ENCODE assay signal across 7 cellular contexts in the genomic region with DNA sequence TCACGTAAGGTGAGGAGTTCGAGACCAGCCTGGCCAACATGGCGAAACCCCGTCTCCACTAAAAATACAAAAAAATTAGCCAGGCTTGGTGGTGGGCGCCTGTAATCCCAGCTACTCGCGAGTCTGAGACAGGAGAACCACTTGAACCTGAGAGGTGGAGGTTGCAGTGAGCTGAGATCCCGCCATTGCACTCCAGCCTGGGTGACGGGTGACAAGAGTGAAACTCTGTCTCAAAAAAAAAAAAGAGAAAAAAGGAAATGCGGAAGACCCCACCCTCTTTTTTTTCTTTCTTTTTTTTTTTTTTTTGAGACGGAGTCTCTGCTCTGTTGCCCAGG. TPM values are rescaled to one million over a fixed set of nuclear protein-coding genes. Genes with fewer than 3 reads are reported as not detected.
DNase-seq lines count a peak whose midpoint lies in the region; ATAC-seq and TF ChIP-seq lines count a peak whose summit lies in the region.
"Not testable (repeated sequence)": the region's sequence is repeated elsewhere in the genome, so short reads cannot be mapped to it uniquely, and the experiment has no call there.

No MANE protein-coding gene starts in this region.

- 74% methylated on average over 11 of the region's 11 CpGs for WGBS in right cardiac atrium

- H3K27ac ChIP-seq in GM23338 (ENCODE audit: low read depth), result peak overlapping the region; percentile 80; the same call in 1 of the 2 replicates
- peak overlapping the region; percentile 85 for H3K27ac ChIP-seq in right cardiac atrium (ENCODE audit: low read length)
- peak overlapping the region; percentile 92 for H3K27ac ChIP-seq in skeletal muscle tissue (ENCODE audit: low read depth, low read length)

- peaks cover 15% of the 10 kb centered on the region for H3K27me3 Mint-ChIP-seq in GM23338 (ENCODE audit: insufficient read depth, low read depth, poor library complexity)
- not testable (repeated sequence) for H3K27me3 Mint-ChIP-seq in activated T-cell treated with anti-CD3 and anti-CD28 coated beads, Interleukin-2, amount 50 U/mL, for 4 hours (ENCODE audit: low read depth); chondrocyte (ENCODE audit: low read depth); naive B cell

- H3K4me1 ChIP-seq in GM23338 (ENCODE audit: insufficient read depth); right cardiac atrium (ENCODE audit: control insufficient read depth, insufficient read depth, low read length): not testable (repeated sequence)
- peaks cover 10 to 15% (median 13%) of the 10 kb centered on the region in 3 donors for H3K4me1 ChIP-seq in skeletal muscle tissue (ENCODE audit: control insufficient read depth in 3 of 3, insufficient read depth in 3 of 3, low read length in 3 of 3)

- peaks cover 14% of the 10 kb centered on the region; the same call in 1 of the 2 replicates for H3F3A ChIP-seq in GM23338 (replicated peaks; ENCODE audit: low read depth)

- intact Hi-C loops in right cardiac atrium (cut with DNase I), result not testable (repeated sequence)

- not testable (repeated sequence) for H3K27ac Mint-ChIP-seq in GM23338; chondrocyte (ENCODE audit: unreplicated experiment)
- H3K27ac Mint-ChIP-seq in naive B cell, result peak overlapping the region in 4 of 6 donors; percentile 62 to 97 (median 92)

- peaks cover 30% of the 10 kb centered on the region for H3K79me2 ChIP-seq in GM23338 (replicated peaks; ENCODE audit: insufficient read depth)

- peak overlapping the region in 2 of 3 donors; percentile 89 to 96 for H3K9ac ChIP-seq in skeletal muscle tissue (ENCODE audit: low read depth in 1 of 3, low read length in 3 of 3)

- not testable (repeated sequence) for H3K9me2 ChIP-seq in GM23338 (ENCODE audit: insufficient read depth)

- H3K27me3 ChIP-seq in GM23338 (ENCODE audit: insufficient read depth), result peaks cover 11% of the 10 kb centered on the region
- H3K27me3 ChIP-seq in right cardiac atrium (ENCODE audit: control insufficient read depth, insufficient read depth); skeletal muscle tissue (ENCODE audit: control insufficient read depth in 3 of 3, insufficient read depth in 3 of 3, low read length in 3 of 3): not testable (repeated sequence)

- H4K20me1 ChIP-seq in GM23338 (replicated peaks; ENCODE audit: insufficient read depth), result peaks cover 10% of the 10 kb centered on the region

- H2AFZ ChIP-seq in GM23338, result peak overlapping the region; percentile 95

- peak overlapping the region; percentile 88 for H3K4me3 Mint-ChIP-seq in GM23338
- H3K4me3 Mint-ChIP-seq in activated T-cell treated with anti-CD3 and anti-CD28 coated beads, Interleukin-2, amount 50 U/mL, for 4 hours, result peak overlapping the region; percentile 84
- H3K4me3 Mint-ChIP-seq in chondrocyte (ENCODE audit: unreplicated experiment), result peak overlapping the region; percentile 80
- H3K4me3 Mint-ChIP-seq in naive B cell, result peak overlapping the region; percentile 80 to 93 (median 90)

- DNase-seq in GM23338 (ENCODE audit: low spot score); activated T-cell treated with anti-CD3 and anti-CD28 coated beads, Interleukin-2, amount 50 U/mL, for 4 hours; chondrocyte (ENCODE audit: low spot score); right cardiac atrium; naive B cell: not testable (repeated sequence)
- peak; percentile 7 for DNase-seq in OCI-M1 (lab: John Stamatoyannopoulos, UW)

- not testable (repeated sequence) for ATAC-seq in GM23338; activated T-cell treated with anti-CD3 and anti-CD28 coated beads, Interleukin-2, amount 50 U/mL, for 4 hours; right cardiac atrium; naive B cell (ENCODE audit: low read depth in 2 of 2)

- H3K36me3 Mint-ChIP-seq in GM23338 (ENCODE audit: low read depth); activated T-cell treated with anti-CD3 and anti-CD28 coated beads, Interleukin-2, amount 50 U/mL, for 4 hours (ENCODE audit: insufficient read depth); chondrocyte (ENCODE audit: low read depth); naive B cell: not testable (repeated sequence)

- not testable (repeated sequence) for H3K9me3 ChIP-seq in right cardiac atrium (ENCODE audit: control insufficient read depth, low read length); skeletal muscle tissue (ENCODE audit: control insufficient read depth in 3 of 3, low read length in 3 of 3)

- peak overlapping the region; percentile 88 for H3K4me2 ChIP-seq in GM23338

- H3K4me3 ChIP-seq in GM23338 (peak overlapping the region; percentile 85), skeletal muscle tissue (ENCODE audit: low read length in 3 of 3) (peak overlapping the region; percentile 55 to 94 (median 67))
- not testable (repeated sequence) for H3K4me3 ChIP-seq in right cardiac atrium (ENCODE audit: low read length)

- not testable (repeated sequence) for TF ChIP-seq CTCF in GM23338 (conservative IDR thresholded peaks at IDR 0.05; ENCODE audit: low read depth in 2 of 2); chondrocyte (IDR thresholded peaks at IDR 0.05)

- not testable (repeated sequence) for H3K4me1 Mint-ChIP-seq in GM23338
- H3K4me1 Mint-ChIP-seq in activated T-cell treated with anti-CD3 and anti-CD28 coated beads, Interleukin-2, amount 50 U/mL, for 4 hours (ENCODE audit: low read depth), result peaks cover 30% of the 10 kb centered on the region
- H3K4me1 Mint-ChIP-seq in chondrocyte (ENCODE audit: low read depth) (peaks cover 17% of the 10 kb centered on the region), naive B cell (peaks cover 21 to 42% (median 38%) of the 10 kb centered on the region in 3 donors)

- not testable (repeated sequence) for H3K36me3 ChIP-seq in GM23338 (ENCODE audit: insufficient read depth); skeletal muscle tissue (ENCODE audit: control insufficient read depth in 3 of 3, insufficient read depth in 3 of 3, low read length in 3 of 3)

- H3K9me3 Mint-ChIP-seq in GM23338; activated T-cell treated with anti-CD3 and anti-CD28 coated beads, Interleukin-2, amount 50 U/mL, for 4 hours; chondrocyte (ENCODE audit: low read depth); naive B cell: not testable (repeated sequence)

RNA-seq across cellular contexts. Expression of a gene that starts 1.1 kb away (rescaled TPM):
- 27.8 and 29.9 TPM in 2 replicates for total RNA-seq in GM23338 (2014; rRNA removed; shearing (Covaris generic))
- polyA plus RNA-seq in GM23338 (2016; fragmentation: Nextera tagmentation; extraction: Ambion mirVana), result 7.6 and 8.6 TPM in 2 replicates
- 10 to 100 TPM; 33.5 to 36.4 (median 35.4) TPM for total RNA-seq in activated T-cell treated with anti-CD3 and anti-CD28 coated beads, Interleukin-2, amount 50 U/mL, for 4 hours
- total RNA-seq in chondrocyte, result 26.1 to 31.0 TPM (median 26.2 TPM) in 3 replicates
- total RNA-seq in right cardiac atrium, result 10 to 100 TPM; 18.1 to 21.1 (median 18.4) TPM
- polyA plus RNA-seq in right cardiac atrium, result 17.9 TPM
- polyA plus RNA-seq in naive B cell (ENCODE audit: low read depth in 6 of 6), result 1 to 10 TPM; 3.1 to 8.9 (median 6.0) TPM
- total RNA-seq in skeletal muscle tissue, result 38.1 TPM

RNA-seq across cellular contexts. Expression of a gene that starts 12.7 kb away (rescaled TPM):
- total RNA-seq in GM23338 (2014; rRNA removed; shearing (Covaris generic)), result 67.7 and 79.0 TPM in 2 replicates
- polyA plus RNA-seq in GM23338 (2016; fragmentation: Nextera tagmentation; extraction: Ambion mirVana), result 22.5 and 27.5 TPM in 2 replicates
- 10 to 100 TPM; 23.1 to 27.2 (median 24.8) TPM for total RNA-seq in activated T-cell treated with anti-CD3 and anti-CD28 coated beads, Interleukin-2, amount 50 U/mL, for 4 hours
- total RNA-seq in chondrocyte, result 82.6 to 89.5 TPM (median 87.1 TPM) in 3 replicates
- 10 to 100 TPM; 50.6 to 67.0 (median 64.4) TPM for total RNA-seq in right cardiac atrium
- 63.0 TPM for polyA plus RNA-seq in right cardiac atrium
- 1 to 10 TPM; 1.3 to 3.7 (median 1.5) TPM for polyA plus RNA-seq in naive B cell (ENCODE audit: low read depth in 6 of 6)
- total RNA-seq in skeletal muscle tissue, result 60.0 TPM

RNA-seq across cellular contexts. Expression of a gene that starts 53.5 kb away (rescaled TPM):
- 11.6 and 12.1 TPM in 2 replicates for total RNA-seq in GM23338 (2014; rRNA removed; shearing (Covaris generic))
- polyA plus RNA-seq in GM23338 (2016; fragmentation: Nextera tagmentation; extraction: Ambion mirVana) (2.2 and 3.2 TPM in 2 replicates), right cardiac atrium (42.2 TPM), naive B cell (ENCODE audit: low read depth in 6 of 6) (1 to 10 TPM; 2.9 to 9.4 (median 6.1) TPM)
- 10 to 100 TPM; 29.4 to 33.9 (median 33.0) TPM for total RNA-seq in activated T-cell treated with anti-CD3 and anti-CD28 coated beads, Interleukin-2, amount 50 U/mL, for 4 hours
- total RNA-seq in chondrocyte (52.7 to 54.3 TPM (median 53.1 TPM) in 3 replicates), right cardiac atrium (10 to 100 TPM; 28.1 to 40.5 (median 35.8) TPM), skeletal muscle tissue (50.6 TPM)
